ENCODE assay signal across 15 cellular contexts in the genomic region with DNA sequence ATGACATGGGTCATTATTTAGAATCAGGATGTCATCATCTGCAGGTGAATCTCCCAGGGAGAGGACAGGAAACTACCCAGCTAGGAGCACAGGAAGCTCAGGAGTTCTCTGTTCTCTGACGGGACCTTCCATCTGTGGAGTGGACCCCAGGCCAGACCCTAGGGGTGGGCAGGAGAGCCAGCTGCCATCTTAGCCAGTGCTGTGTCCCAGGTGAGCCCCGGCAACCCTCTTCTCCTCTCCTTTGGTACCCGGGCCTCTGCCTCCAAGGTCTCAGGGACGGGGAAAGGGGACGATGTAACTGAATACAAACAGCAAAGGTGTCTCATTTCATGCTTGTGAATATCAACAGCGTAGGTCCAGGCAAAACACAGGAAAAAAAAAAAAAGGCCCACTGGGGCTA. TPM values are rescaled to one million over a fixed set of nuclear protein-coding genes. Genes with fewer than 3 reads are reported as not detected.
DNase-seq lines count a peak whose midpoint lies in the region; ATAC-seq, FAIRE-seq and TF ChIP-seq lines count a peak whose summit lies in the region.
"Had no signal": no experiment of that assay in that cellular context is flagged by ENCODE, and none has a peak within 500 bp of the region (broad histone marks: within the 10 kb centered on the region; RNA-seq: fewer than 3 reads in every experiment).

No MANE protein-coding gene starts in this region.

- intact Hi-C loops in kidney (cut with DNase I): no loop called here
- intact Hi-C loops in upper lobe of right lung (cut with DNase I): loop anchor here (10.0 kb wide), 1 partner anchor 145 kb away; no protein-coding TSS in a partner anchor

- TF ChIP-seq CTCF in RWPE2 (IDR thresholded peaks at IDR 0.05; ENCODE audit: poor library complexity, severe bottlenecking) (no peak), kidney (IDR thresholded peaks at IDR 0.05; ENCODE audit: borderline replicate concordance, extremely low read depth, insufficient read depth) (no peak), upper lobe of right lung (IDR thresholded peaks at IDR 0.05) (no peak), brain microvascular endothelial cell (IDR thresholded peaks at IDR 0.05; ENCODE audit: low read depth, low read length, missing control alignments) (no peak)

- ATAC-seq in RWPE2 (ENCODE audit: low read depth): no peak
- ATAC-seq in upper lobe of right lung: no peak

- in situ Hi-C loops in brain microvascular endothelial cell (cut with HindIII; ENCODE audit: low pct_ligation_motif_present, low sequenced_read_pairs): no loop called here

- no peaks in the 10 kb centered on the region for H3K36me3 ChIP-seq in RWPE2 (ENCODE audit: low read depth)
- H3K36me3 ChIP-seq in kidney (ENCODE audit: control insufficient read depth in 1 of 2, insufficient read depth in 2 of 2, low read length in 2 of 2): no peaks in the 10 kb centered on the region
- H3K36me3 ChIP-seq in upper lobe of right lung: no peaks in the 10 kb centered on the region
- H3K36me3 ChIP-seq in brain microvascular endothelial cell (replicated peaks): no peaks in the 10 kb centered on the region
- H3K36me3 ChIP-seq: BLaER1 had no signal

- H3K9me3 ChIP-seq in RWPE2 (ENCODE audit: severe bottlenecking): no peaks in the 10 kb centered on the region
- no peaks in the 10 kb centered on the region for H3K9me3 ChIP-seq in kidney (ENCODE audit: control insufficient read depth in 1 of 2, low read length in 2 of 2)
- H3K9me3 ChIP-seq in upper lobe of right lung: no peaks in the 10 kb centered on the region
- H3K9me3 ChIP-seq: BLaER1, Caco-2 had no signal

- no peak for FAIRE-seq in kidney (lab: Jason Lieb, UNC)
- FAIRE-seq: GM19239 had no signal

- H3K4me1 ChIP-seq in RWPE2 (ENCODE audit: insufficient read depth, poor library complexity, severe bottlenecking) (no peaks in the 10 kb centered on the region), kidney (ENCODE audit: control insufficient read depth in 1 of 2, insufficient read depth in 1 of 2, low read depth in 1 of 2, low read length in 2 of 2) (no peaks in the 10 kb centered on the region), upper lobe of right lung (no peaks in the 10 kb centered on the region)
- H3K4me1 ChIP-seq: Caco-2 had no signal

- H3K27me3 ChIP-seq in RWPE2 (ENCODE audit: insufficient read depth, poor library complexity, severe bottlenecking) (peaks cover 3% of the 10 kb centered on the region), upper lobe of right lung (no peaks in the 10 kb centered on the region), brain microvascular endothelial cell (replicated peaks) (no peaks in the 10 kb centered on the region)
- H3K27me3 ChIP-seq: BLaER1 had no signal

- no peak overlapping the region for H3K4me3 ChIP-seq in RWPE2 (ENCODE audit: severe bottlenecking)
- no peak overlapping the region for H3K4me3 ChIP-seq in kidney (ENCODE audit: low read length in 2 of 2)
- H3K4me3 ChIP-seq in upper lobe of right lung: no peak overlapping the region
- H3K4me3 ChIP-seq in brain microvascular endothelial cell (ENCODE audit: low read depth, low read length): no peak overlapping the region
- H3K4me3 ChIP-seq: BLaER1 had no signal

- no peak overlapping the region for H3K9ac ChIP-seq in kidney (ENCODE audit: low read length in 2 of 2)
- H3K9ac ChIP-seq: BLaER1 had no signal

- DNase-seq in activated CD8-positive, alpha-beta memory T cell treated with anti-CD3 and anti-CD28 coated beads, Interleukin-2, amount 50 U/mL, for 48 hours: peak; percentile 7
- DNase-seq in activated CD8-positive, alpha-beta memory T cell treated with anti-CD3 and anti-CD28 coated beads, Interleukin-2, amount 50 U/mL, for 4 hours: no peak
- peak; percentile 23 for DNase-seq in RWPE2 (ENCODE audit: low spot score)
- peak; percentile 46 for DNase-seq in kidney
- peak; percentile 9 for DNase-seq in upper lobe of right lung
- DNase-seq in brain microvascular endothelial cell: no peak
- no peak for DNase-seq in stimulated activated CD4-positive, alpha-beta T cell treated with anti-CD3 and anti-CD28 coated beads, Interleukin-1b, Interleukin-23, amount 100 ng/mL, for 48 hours
- DNase-seq: AML-193; Caco-2; CD8-positive, alpha-beta memory T cell; DND-41; GF-D8 had no signal

- H3K27ac ChIP-seq in RWPE2 (ENCODE audit: poor library complexity, severe bottlenecking) (no peak overlapping the region), kidney (ENCODE audit: low read depth in 2 of 2, low read length in 2 of 2) (no peak overlapping the region), upper lobe of right lung (no peak overlapping the region), brain microvascular endothelial cell (no peak overlapping the region)
- H3K27ac ChIP-seq: 22Rv1, BLaER1 had no signal

RNA-seq across cellular contexts. Expression of a gene that starts 48.5 kb away (rescaled TPM):
- 0.16 TPM for total RNA-seq in kidney
- not detected for polyA plus RNA-seq in kidney (ENCODE audit: insufficient read depth, low read depth, low replicate concordance)
- 0.12 TPM for total RNA-seq in upper lobe of right lung
- total RNA-seq: Caco-2 had no signal

Comparison
In these comparisons a context has a peak if more than half of its experiments do, and no peak if none do; other contexts are left out.
1. DNase-seq: peak in activated CD8-positive, alpha-beta memory T cell treated with anti-CD3 and anti-CD28 coated beads, Interleukin-2, amount 50 U/mL, for 48 hours (single experiment), RWPE2 (single experiment), kidney (single experiment) and upper lobe of right lung (single experiment); none in activated CD8-positive, alpha-beta memory T cell treated with anti-CD3 and anti-CD28 coated beads, Interleukin-2, amount 50 U/mL, for 4 hours (single experiment), brain microvascular endothelial cell (single experiment) and stimulated activated CD4-positive, alpha-beta T cell treated with anti-CD3 and anti-CD28 coated beads, Interleukin-1b, Interleukin-23, amount 100 ng/mL, for 48 hours (single experiment).